In the genomic region with DNA sequence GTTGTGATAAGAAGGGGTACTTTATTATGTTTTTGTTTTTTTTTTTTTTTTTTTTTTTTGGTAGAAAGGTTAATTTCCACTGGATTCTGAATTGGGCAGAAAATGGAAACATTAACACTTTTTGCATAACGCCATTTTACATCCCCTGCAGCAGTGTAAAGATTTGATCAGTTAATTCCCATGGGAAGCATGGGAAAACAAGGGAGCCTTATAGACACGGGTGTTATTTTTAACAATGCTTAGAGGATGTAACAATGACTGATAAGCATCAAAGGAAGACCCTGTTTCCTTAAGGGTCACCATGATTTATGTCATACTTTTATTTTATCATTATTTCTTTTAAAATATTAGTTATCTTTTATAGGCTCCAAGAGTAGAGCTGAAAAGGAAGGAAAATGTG, we compare ENCODE assay signal across 25 cellular contexts.
"Had no signal": no experiment of that assay in that cellular context is flagged by ENCODE, and none has a peak within 500 bp of the region (broad histone marks: within the 10 kb centered on the region; RNA-seq: fewer than 3 reads in every experiment).

No MANE protein-coding gene starts in this region.

- H3K4me1 Mint-ChIP-seq: activated T-helper 17 cell treated with anti-CD3 and anti-CD28 coated beads, Interleukin-2, amount 50 U/mL, for 72 hours; neural crest cell had no signal

- H3K4me3 ChIP-seq: esophagus squamous epithelium, gastrocnemius medialis, heart left ventricle, right lobe of liver, skin epidermis, testis, uterus had no signal

- H3K4me3 Mint-ChIP-seq: activated CD4-positive, alpha-beta T cell treated with anti-CD3 and anti-CD28 coated beads for 36 hours; activated T-cell treated with anti-CD3 and anti-CD28 coated beads, Interleukin-2, amount 50 U/mL, for 24 hours; activated T-helper 17 cell treated with anti-CD3 and anti-CD28 coated beads, Interleukin-2, amount 50 U/mL, for 72 hours; brain; naive thymus-derived CD4-positive, alpha-beta T cell; neural crest cell; WTC11 had no signal

- H3K36me3 ChIP-seq: right lobe of liver, uterus had no signal

- H3K27me3 ChIP-seq: esophagus squamous epithelium, gastrocnemius medialis, heart left ventricle, right lobe of liver, testis, uterus had no signal

- H3K9me3 ChIP-seq: gastrocnemius medialis, right lobe of liver, testis, uterus had no signal

- ATAC-seq: activated CD4-positive, alpha-beta T cell treated with anti-CD3 and anti-CD28 coated beads for 36 hours; activated T-helper 17 cell treated with anti-CD3 and anti-CD28 coated beads, Interleukin-2, amount 50 U/mL, for 72 hours; gastrocnemius medialis; heart left ventricle; left colon; naive thymus-derived CD4-positive, alpha-beta T cell; right lobe of liver; WTC11 had no signal

- H3K27ac ChIP-seq: esophagus squamous epithelium, gastrocnemius medialis, heart left ventricle, right lobe of liver, testis, uterus had no signal

- DNase-seq: activated CD4-positive, alpha-beta T cell treated with anti-CD3 and anti-CD28 coated beads for 36 hours; activated CD4-positive, alpha-beta T cell treated with anti-CD3 and anti-CD28 coated beads, Interleukin-2, amount 50 U/mL, for 4 hours; activated CD8-positive, alpha-beta memory T cell treated with anti-CD3 and anti-CD28 coated beads for 24 hours; activated CD8-positive, alpha-beta memory T cell treated with anti-CD3 and anti-CD28 coated beads, Interleukin-2, amount 50 U/mL, for 4 hours; activated T-cell treated with anti-CD3 and anti-CD28 coated beads, Interleukin-2, amount 50 U/mL, for 24 hours; aorta; effector CD4-positive, alpha-beta T cell; esophagus squamous epithelium; gastrocnemius medialis; islet precursor cell; left colon; naive thymus-derived CD4-positive, alpha-beta T cell; right lobe of liver; stimulated activated CD4-positive, alpha-beta T cell treated with anti-CD3 and anti-CD28 coated beads, Interleukin-1b, Interleukin-23, amount 100 ng/mL, for 48 hours; T1000; testis; trophoblast cell; uterus had no signal

- H3K4me1 ChIP-seq: esophagus squamous epithelium, right lobe of liver, testis, uterus had no signal

- H3K27ac Mint-ChIP-seq: activated CD4-positive, alpha-beta T cell treated with anti-CD3 and anti-CD28 coated beads for 36 hours; activated naive CD4-positive, alpha-beta T cell treated with anti-CD3 and anti-CD28 coated beads, Interleukin-2, amount 50 U/mL, for 72 hours; activated T-cell treated with anti-CD3 and anti-CD28 coated beads, Interleukin-2, amount 50 U/mL, for 24 hours; activated T-helper 17 cell treated with anti-CD3 and anti-CD28 coated beads, Interleukin-2, amount 50 U/mL, for 72 hours; naive thymus-derived CD4-positive, alpha-beta T cell; WTC11 had no signal
